Comparison of ENCODE assay signal across 8 cellular contexts in genomic region chr15:90248760-90249122, GRCh38. TPM values are rescaled to one million over a fixed set of nuclear protein-coding genes. Genes with fewer than 3 reads are reported as not detected.
DNase-seq lines count a peak whose midpoint lies in the region; ATAC-seq and TF ChIP-seq lines count a peak whose summit lies in the region.

No MANE protein-coding gene starts in this region.

- CTCF ChIA-PET in activated CD8-positive, alpha-beta T cell treated with anti-CD3 and anti-CD28 coated beads for 36 hours (lab: Charles Lee) = interaction anchor here (0.6 to 2.3 kb wide), 8 partner anchors 10 to 105 kb away, joined by 3 to 8 read pairs (median 3); no protein-coding TSS in a partner anchor

- H3K27me3 ChIP-seq in heart right ventricle = no peaks in the 10 kb centered on the region
- H3K27me3 ChIP-seq in skeletal muscle tissue (ENCODE audit: control insufficient read depth in 3 of 3, insufficient read depth in 3 of 3, low read length in 3 of 3) = no peaks in the 10 kb centered on the region

- no peak for TF ChIP-seq CTCF in activated CD8-positive, alpha-beta T cell treated with anti-CD3 and anti-CD28 coated beads for 36 hours (IDR thresholded peaks at IDR 0.05)
- TF ChIP-seq CTCF in heart right ventricle (IDR thresholded peaks at IDR 0.05) = no peak

- 46 to 58% methylated on average over 5 of the region's 5 CpGs for WGBS in heart right ventricle, 2 donors

- intact Hi-C loops in activated CD8-positive, alpha-beta T cell treated with anti-CD3 and anti-CD28 coated beads for 36 hours (cut with micrococcal nuclease) = no loop called here
- intact Hi-C loops in heart right ventricle (cut with DNase I) = loop anchor here in 1 of 10 donors (2.0 kb wide), 1 partner anchor 16 kb away; the partner anchor contains the start of gene NGRN

- H3K27me3 Mint-ChIP-seq in activated CD8-positive, alpha-beta T cell treated with anti-CD3 and anti-CD28 coated beads for 36 hours = peaks cover 2% of the 10 kb centered on the region

- POLR2A ChIA-PET in activated CD8-positive, alpha-beta T cell treated with anti-CD3 and anti-CD28 coated beads for 36 hours (lab: Charles Lee) = interaction anchor here (0.9 to 2.8 kb wide), 4 partner anchors 13 to 24 kb away, joined by 3 to 13 read pairs (median 6); partner anchors contain the start of genes CIB1, GDPGP1 and NGRN

- H3K27ac ChIP-seq in heart right ventricle (peak overlapping the region in 9 of 10 donors; percentile 4 to 82 (median 71)), skeletal muscle tissue (ENCODE audit: low read depth, low read length) (no peak overlapping the region)

- H3K4me3 Mint-ChIP-seq in activated CD8-positive, alpha-beta T cell treated with anti-CD3 and anti-CD28 coated beads for 36 hours = peak overlapping the region; percentile 54

- H3K36me3 ChIP-seq in heart right ventricle (peaks cover 0 to 2% (median 0%) of the 10 kb centered on the region in 9 donors), skeletal muscle tissue (ENCODE audit: control insufficient read depth in 3 of 3, insufficient read depth in 3 of 3, low read length in 3 of 3) (no peaks in the 10 kb centered on the region)

- peak; percentile 35 for ATAC-seq in activated CD8-positive, alpha-beta T cell treated with anti-CD3 and anti-CD28 coated beads for 36 hours
- ATAC-seq in heart right ventricle = peak in 7 of 8 donors; percentile 35 to 79 (median 60)

- no peak overlapping the region for H3K27ac Mint-ChIP-seq in activated CD8-positive, alpha-beta T cell treated with anti-CD3 and anti-CD28 coated beads for 36 hours

- peak overlapping the region in 9 of 10 donors; percentile 41 to 75 (median 59) for H3K4me3 ChIP-seq in heart right ventricle
- peak overlapping the region in 2 of 3 donors; percentile 41 to 74 for H3K4me3 ChIP-seq in skeletal muscle tissue (ENCODE audit: low read length in 3 of 3)

- peaks cover 0 to 22% (median 15%) of the 10 kb centered on the region in 9 donors for H3K4me1 ChIP-seq in heart right ventricle
- H3K4me1 ChIP-seq in skeletal muscle tissue (ENCODE audit: control insufficient read depth in 3 of 3, insufficient read depth in 3 of 3, low read length in 3 of 3) = peaks cover 9 to 11% (median 9%) of the 10 kb centered on the region in 3 donors

- H3K9me3 ChIP-seq in heart right ventricle (no peaks in the 10 kb centered on the region), skeletal muscle tissue (ENCODE audit: control insufficient read depth in 3 of 3, low read length in 3 of 3) (no peaks in the 10 kb centered on the region)

- H3K9me3 Mint-ChIP-seq in activated CD8-positive, alpha-beta T cell treated with anti-CD3 and anti-CD28 coated beads for 36 hours = no peaks in the 10 kb centered on the region

- H3K9ac ChIP-seq in skeletal muscle tissue (ENCODE audit: low read depth in 1 of 3, low read length in 3 of 3) = no peak overlapping the region

- H3K4me1 Mint-ChIP-seq in activated CD8-positive, alpha-beta T cell treated with anti-CD3 and anti-CD28 coated beads for 36 hours (ENCODE audit: low read depth) = peaks cover 16% of the 10 kb centered on the region

- DNase-seq in NCI-H82 (lab: John Stamatoyannopoulos, UW) (peak; percentile 35), NCI-H82 treated with DMSO at 0.1 percent for 48 hours (lab: John Stamatoyannopoulos, UW; ENCODE audit: unreplicated experiment) (no peak), heart right ventricle (no peak), hippocampal formation (lab: John Stamatoyannopoulos, UW) (no peak)
- no peak for DNase-seq in activated CD8-positive, alpha-beta T cell treated with anti-CD3 and anti-CD28 coated beads for 36 hours
- DNase-seq in stimulated activated naive CD4-positive, alpha-beta T cell treated with Interleukin-2 at 50 U/mL for 16 hours (lab: John Stamatoyannopoulos, UW) = no peak
- no peak for DNase-seq in central memory CD4-positive, alpha-beta T cell

- H3K36me3 Mint-ChIP-seq in activated CD8-positive, alpha-beta T cell treated with anti-CD3 and anti-CD28 coated beads for 36 hours (ENCODE audit: low read depth) = no peaks in the 10 kb centered on the region

RNA-seq across cellular contexts. Expression of gene TTLL13, which starts 0.6 kb away (rescaled TPM):
- 1 to 10 TPM in 1 of 2 experiments, under 1 TPM in 1; 0.20 to 1.1 TPM for total RNA-seq in activated CD8-positive, alpha-beta T cell treated with anti-CD3 and anti-CD28 coated beads for 36 hours
- under 1 TPM in 6 of 10 donors, not detected in 4; 0.19 to 0.78 (median 0.24) TPM for total RNA-seq in heart right ventricle
- under 1 TPM; 0.09 to 0.44 TPM for polyA plus RNA-seq in heart right ventricle
- total RNA-seq in skeletal muscle tissue = not detected

RNA-seq across cellular contexts. Expression of gene GDPGP1, which starts 14.7 kb away (rescaled TPM):
- total RNA-seq in activated CD8-positive, alpha-beta T cell treated with anti-CD3 and anti-CD28 coated beads for 36 hours = 1 to 10 TPM; 5.2 to 6.4 TPM
- 10 to 100 TPM; 11.4 to 16.3 (median 13.0) TPM for total RNA-seq in heart right ventricle
- 1 to 10 TPM; 3.0 to 4.9 TPM for polyA plus RNA-seq in heart right ventricle
- 3.1 TPM for total RNA-seq in skeletal muscle tissue

RNA-seq across cellular contexts. Expression of gene CIB1, which starts 15.0 kb away (rescaled TPM):
- total RNA-seq in activated CD8-positive, alpha-beta T cell treated with anti-CD3 and anti-CD28 coated beads for 36 hours = 100 to 1,000 TPM; 151 to 154 TPM
- 10 to 100 TPM; 70.5 to 95.6 (median 77.7) TPM for total RNA-seq in heart right ventricle
- polyA plus RNA-seq in heart right ventricle = 100 to 1,000 TPM in 1 of 2 donors, 10 to 100 TPM in 1; 80.2 to 144 TPM
- 7.8 TPM for total RNA-seq in skeletal muscle tissue

RNA-seq across cellular contexts. Expression of gene NGRN, which starts 16.7 kb away (rescaled TPM):
- total RNA-seq in activated CD8-positive, alpha-beta T cell treated with anti-CD3 and anti-CD28 coated beads for 36 hours = 10 to 100 TPM; 22.2 to 23.1 TPM
- total RNA-seq in heart right ventricle (100 to 1,000 TPM; 109 to 139 (median 119) TPM), skeletal muscle tissue (67.3 TPM)
- polyA plus RNA-seq in heart right ventricle = 100 to 1,000 TPM in 1 of 2 donors, 10 to 100 TPM in 1; 56.5 to 119 TPM

RNA-seq across cellular contexts. Expression of gene SEMA4B, which starts 47.6 kb away (rescaled TPM):
- total RNA-seq in activated CD8-positive, alpha-beta T cell treated with anti-CD3 and anti-CD28 coated beads for 36 hours = 1 to 10 TPM; 5.3 to 6.2 TPM
- total RNA-seq in heart right ventricle = 10 to 100 TPM in 9 of 10 donors, 1 to 10 TPM in 1; 9.9 to 76.7 (median 15.1) TPM
- polyA plus RNA-seq in heart right ventricle = 10 to 100 TPM; 24.7 to 27.0 TPM
- total RNA-seq in skeletal muscle tissue = 7.8 TPM
